Comparison of ENCODE assay signal across 28 cellular contexts in genomic region chr16:16871196-16871595, GRCh38.
DNase-seq lines count a peak whose midpoint lies in the region; ATAC-seq, FAIRE-seq and TF ChIP-seq lines count a peak whose summit lies in the region.
"Had no signal": no experiment of that assay in that cellular context is flagged by ENCODE, and none has a peak within 500 bp of the region (broad histone marks: within the 10 kb centered on the region; RNA-seq: fewer than 3 reads in every experiment).

No MANE protein-coding gene starts in this region.

- H2AK5ac ChIP-seq in H1 (ENCODE audit: low read depth, low read length): no peak overlapping the region
- H2AK5ac ChIP-seq in mesenchymal stem cell (ENCODE audit: low read length, severe bottlenecking): no peak overlapping the region

- TF ChIP-seq EP300 in H1 (IDR thresholded peaks at IDR 0.05; ENCODE audit: borderline replicate concordance in 1 of 2, low read depth in 2 of 2, low read length in 2 of 2): no peak
- no peak for TF ChIP-seq EP300 in neural cell (conservative IDR thresholded peaks at IDR 0.05; ENCODE audit: poor library complexity, severe bottlenecking)

- H3K4me1 ChIP-seq in GM23338 (ENCODE audit: insufficient read depth) (peaks cover 37% of the 10 kb centered on the region), Loucy (ENCODE audit: insufficient read depth, low read length, poor library complexity, severe bottlenecking) (no peaks in the 10 kb centered on the region), H1 (replicated peaks in 1 of 4; ENCODE audit: control insufficient read depth in 3 of 4, insufficient read depth in 4 of 4, low read length in 3 of 4) (peaks cover 6 to 16% (median 11%) of the 10 kb centered on the region in 4 experiments), mesenchymal stem cell (ENCODE audit: control insufficient read depth, insufficient read depth, low read depth, low read length) (no peaks in the 10 kb centered on the region)
- H3K4me1 ChIP-seq: Caco-2, SJSA1 had no signal

- no peaks in the 10 kb centered on the region for H3K27me3 ChIP-seq in GM23338 (ENCODE audit: insufficient read depth)
- H3K27me3 ChIP-seq in Loucy (ENCODE audit: insufficient read depth, low read length, poor library complexity, severe bottlenecking): no peaks in the 10 kb centered on the region
- no peaks in the 10 kb centered on the region for H3K27me3 ChIP-seq in H1 (replicated peaks in 1 of 4; ENCODE audit: control insufficient read depth in 3 of 4, extremely low read depth in 1 of 4, insufficient read depth in 3 of 4, low read length in 3 of 4)
- no peaks in the 10 kb centered on the region for H3K27me3 ChIP-seq in neural cell (ENCODE audit: insufficient read depth, low read depth, low read length)
- peaks cover 0 to 17% of the 10 kb centered on the region in 2 experiments for H3K27me3 ChIP-seq in mesenchymal stem cell (ENCODE audit: control insufficient read depth in 1 of 2, insufficient read depth in 1 of 2, low read length in 2 of 2)
- H3K27me3 ChIP-seq: SJSA1 had no signal

- H3K79me2 ChIP-seq in GM23338 (replicated peaks; ENCODE audit: insufficient read depth): no peaks in the 10 kb centered on the region
- H3K79me2 ChIP-seq in Loucy (ENCODE audit: insufficient read depth, low read length): no peaks in the 10 kb centered on the region
- H3K79me2 ChIP-seq in H1 (ENCODE audit: control insufficient read depth in 1 of 2, insufficient read depth in 2 of 2, low read length in 2 of 2): no peaks in the 10 kb centered on the region
- H3K79me2 ChIP-seq in neural cell (replicated peaks; ENCODE audit: insufficient read depth, low read length): no peaks in the 10 kb centered on the region

- TF ChIP-seq POLR2A in H1 (IDR thresholded peaks at IDR 0.05; ENCODE audit: control extremely low read depth in 1 of 2, low read depth in 2 of 2, low read length in 2 of 2): no peak

- DNase-seq in GM23338 (ENCODE audit: low spot score) (peak; percentile 53), H1 (ENCODE audit: low read depth in 1 of 2, low spot score in 2 of 2) (peak in 1 of 2 experiments; percentile 49), mesenchymal stem cell (no peak), mucosa of gallbladder (ENCODE audit: low spot score) (no peak)
- DNase-seq: C1 segment of cervical spinal cord; Caco-2; CD8-positive, alpha-beta T cell; DMS 273 treated with DMSO at 0.1 percent for 48 hours; DMS79; EL; GF-D8; Karpas-422; NCI-H1092 treated with DMSO at 0.1 percent for 48 hours; NCI-H1436; NCI-H187; NCI-H2081 treated with DMSO at 0.1 percent for 48 hours; NCI-H524 treated with DMSO at 0.1 percent for 48 hours; NCI-H774; Right ventricle myocardium superior; RPMI8226 had no signal

- ATAC-seq in GM23338 (peak; percentile 58), HG03432 (IDR thresholded peaks at IDR 0.05; ENCODE audit: unreplicated experiment) (no peak)
- ATAC-seq: CD8-positive, alpha-beta T cell; HepG2 had no signal

- peak; percentile 39 to 59 for TF ChIP-seq CTCF in GM23338 (conservative IDR thresholded peaks at IDR 0.05; ENCODE audit: low read depth in 2 of 2)
- peak; percentile 39 for TF ChIP-seq CTCF in Loucy (conservative IDR thresholded peaks at IDR 0.05; ENCODE audit: low read length)
- TF ChIP-seq CTCF in H1 (IDR thresholded peaks at IDR 0.05; ENCODE audit: control extremely low read depth in 1 of 3, insufficient read depth in 1 of 3, low read depth in 1 of 3, low read length in 3 of 3): peak; percentile 16 to 65 (median 45); a peak in 3 of 4 replicates
- TF ChIP-seq CTCF in neural cell (IDR thresholded peaks at IDR 0.05; ENCODE audit: poor library complexity, severe bottlenecking): peak; percentile 50

- no peak overlapping the region for H3K4me3 Mint-ChIP-seq in GM23338
- H3K4me3 Mint-ChIP-seq: CD8-positive, alpha-beta T cell had no signal

- H2BK120ac ChIP-seq in H1 (replicated peaks; ENCODE audit: low read depth, low read length) (no peak overlapping the region), mesenchymal stem cell (ENCODE audit: low read depth, low read length) (no peak overlapping the region)

- H3K79me1 ChIP-seq in H1 (ENCODE audit: low read depth, low read length) (no peaks in the 10 kb centered on the region), mesenchymal stem cell (replicated peaks; ENCODE audit: low read length, poor library complexity, severe bottlenecking) (no peaks in the 10 kb centered on the region)

- H3K4ac ChIP-seq in H1 (replicated peaks; ENCODE audit: insufficient read length, low read depth, low read length) (no peak overlapping the region), mesenchymal stem cell (ENCODE audit: low read depth in 1 of 2, low read length in 2 of 2) (no peak overlapping the region)

- no peak overlapping the region for H2BK15ac ChIP-seq in H1 (ENCODE audit: low read length)
- H2BK15ac ChIP-seq in mesenchymal stem cell (ENCODE audit: low read depth, poor library complexity, severe bottlenecking): no peak overlapping the region

- H3K4me3 ChIP-seq in GM23338 (no peak overlapping the region), Loucy (ENCODE audit: low read length, poor library complexity, severe bottlenecking) (no peak overlapping the region), H1 (ENCODE audit: extremely low read depth in 1 of 4, insufficient read depth in 2 of 4, low read depth in 3 of 4, low read length in 4 of 4) (no peak overlapping the region), neural cell (ENCODE audit: low read length) (no peak overlapping the region), mesenchymal stem cell (ENCODE audit: insufficient read depth in 1 of 2, low read depth in 1 of 2, low read length in 2 of 2) (no peak overlapping the region)
- H3K4me3 ChIP-seq: SJSA1 had no signal

- peak; percentile 48 for FAIRE-seq in H1 (lab: Jason Lieb, UNC)
- FAIRE-seq: GM12891, GM19239, H54, HepG2 had no signal

- H2AFZ ChIP-seq in GM23338 (no peak overlapping the region), Loucy (ENCODE audit: low read length) (no peak overlapping the region), H1 (ENCODE audit: low read length) (no peak overlapping the region), neural cell (ENCODE audit: low read depth, low read length) (no peak overlapping the region), mesenchymal stem cell (ENCODE audit: low read depth, low read length) (no peak overlapping the region)

- H3K9ac ChIP-seq in Loucy (ENCODE audit: low read depth, low read length, poor library complexity, severe bottlenecking) (no peak overlapping the region), H1 (replicated peaks in 1 of 4; ENCODE audit: extremely low read depth in 1 of 4, low read depth in 3 of 4, low read length in 3 of 4) (no peak overlapping the region), neural cell (ENCODE audit: low read length) (no peak overlapping the region), mesenchymal stem cell (ENCODE audit: low read length) (no peak overlapping the region)

- H3K9me3 ChIP-seq in Loucy (ENCODE audit: insufficient read depth, low read depth, low read length) (no peaks in the 10 kb centered on the region), H1 (ENCODE audit: insufficient read depth in 2 of 2, low read depth in 1 of 2, low read length in 1 of 2) (no peaks in the 10 kb centered on the region), neural cell (ENCODE audit: low read length) (no peaks in the 10 kb centered on the region), mesenchymal stem cell (ENCODE audit: control insufficient read depth, low read length) (no peaks in the 10 kb centered on the region)
- H3K9me3 ChIP-seq: Caco-2, SJSA1 had no signal

- H3K18ac ChIP-seq in H1 (ENCODE audit: extremely low read depth, low read length) (no peak overlapping the region), mesenchymal stem cell (ENCODE audit: low read depth in 1 of 2, low read length in 2 of 2) (no peak overlapping the region)

- H3K9me2 ChIP-seq in GM23338 (ENCODE audit: insufficient read depth) (peaks cover 4% of the 10 kb centered on the region; the same call in 1 of the 2 replicates), Loucy (replicated peaks; ENCODE audit: low read depth, low read length) (no peaks in the 10 kb centered on the region), neural cell (ENCODE audit: insufficient read depth, low read length) (no peaks in the 10 kb centered on the region)

- H3K56ac ChIP-seq in H1 (replicated peaks; ENCODE audit: insufficient read length, low read depth, low read length): no peak overlapping the region

- H3K14ac ChIP-seq in H1 (ENCODE audit: insufficient read length): no peak overlapping the region
- no peak overlapping the region for H3K14ac ChIP-seq in mesenchymal stem cell (ENCODE audit: low read length in 2 of 2)

- no peak overlapping the region for H4K5ac ChIP-seq in H1 (ENCODE audit: insufficient read length, low read depth, low read length)

- H4K20me1 ChIP-seq in GM23338 (replicated peaks; ENCODE audit: insufficient read depth): no peaks in the 10 kb centered on the region
- H4K20me1 ChIP-seq in Loucy (ENCODE audit: insufficient read depth, low read length, poor library complexity, severe bottlenecking): no peaks in the 10 kb centered on the region
- H4K20me1 ChIP-seq in H1 (replicated peaks in 1 of 2; ENCODE audit: control insufficient read depth in 1 of 2, insufficient read depth in 2 of 2, low read length in 2 of 2): no peaks in the 10 kb centered on the region
- H4K20me1 ChIP-seq in neural cell (ENCODE audit: insufficient read depth): no peaks in the 10 kb centered on the region

- H3K9me3 Mint-ChIP-seq in GM23338: no peaks in the 10 kb centered on the region
- H3K9me3 Mint-ChIP-seq: CD8-positive, alpha-beta T cell had no signal

- H2BK5ac ChIP-seq in H1 (ENCODE audit: low read depth, low read length): no peak overlapping the region
- no peak overlapping the region for H2BK5ac ChIP-seq in mesenchymal stem cell (ENCODE audit: low read depth, low read length, poor library complexity, severe bottlenecking)

- no peaks in the 10 kb centered on the region for H3K23me2 ChIP-seq in H1 (ENCODE audit: low read depth, low read length)

- POLR2A ChIA-PET in H1 (lab: Charles Lee; ENCODE audit: partially characterized antibody): no interaction called here

- H3K23ac ChIP-seq in H1 (ENCODE audit: insufficient read length): no peak overlapping the region
- H3K23ac ChIP-seq in mesenchymal stem cell (ENCODE audit: low read length in 2 of 2): no peak overlapping the region

- peaks cover 5% of the 10 kb centered on the region for H3K27me3 Mint-ChIP-seq in GM23338 (ENCODE audit: insufficient read depth, low read depth, poor library complexity)

- H3K36me3 Mint-ChIP-seq in GM23338 (ENCODE audit: low read depth): no peaks in the 10 kb centered on the region
- H3K36me3 Mint-ChIP-seq: CD8-positive, alpha-beta T cell had no signal

- H3K4me1 Mint-ChIP-seq in GM23338: peaks cover 36% of the 10 kb centered on the region

- H3K27ac Mint-ChIP-seq in GM23338: no peak overlapping the region
- H3K27ac Mint-ChIP-seq: CD8-positive, alpha-beta T cell had no signal

- WGBS in H1 (ENCODE audit: extremely low coverage in 1 of 2, insufficient coverage in 1 of 2, insufficient read length in 1 of 2, insufficient replicate concordance in 2 of 2, low coverage in 1 of 2, low lambda C conversion rate in 2 of 2, missing lambda C conversion rate in 1 of 2), 2 experiments: 85% methylated on average over 8 of the region's 9 CpGs; no CpG with 5 or more reads in 1 of the 2 experiments
- WGBS in mesenchymal stem cell: 77% methylated on average over 8 of the region's 9 CpGs

- CTCF ChIA-PET in H1 (lab: Charles Lee; ENCODE audit: partially characterized antibody): interaction anchor here (0.6 to 7.4 kb wide), 4 partner anchors 10 to 96 kb away, joined by 3 to 44 read pairs (median 12); no protein-coding TSS in a partner anchor

- H3K36me3 ChIP-seq in GM23338 (ENCODE audit: insufficient read depth) (no peaks in the 10 kb centered on the region), Loucy (ENCODE audit: insufficient read depth, low read length) (no peaks in the 10 kb centered on the region), H1 (ENCODE audit: control insufficient read depth in 2 of 4, insufficient read depth in 4 of 4, low read length in 3 of 4) (no peaks in the 10 kb centered on the region), neural cell (ENCODE audit: insufficient read depth, low read length) (no peaks in the 10 kb centered on the region), mesenchymal stem cell (ENCODE audit: control insufficient read depth in 1 of 2, insufficient read depth in 2 of 2, low read depth in 1 of 2, low read length in 2 of 2) (no peaks in the 10 kb centered on the region)
- H3K36me3 ChIP-seq: SJSA1 had no signal

- H4K91ac ChIP-seq in H1 (replicated peaks; ENCODE audit: insufficient read length, low read length) (no peak overlapping the region), mesenchymal stem cell (ENCODE audit: low read length) (no peak overlapping the region)

- no peak overlapping the region for H3K4me2 ChIP-seq in GM23338
- H3K4me2 ChIP-seq in Loucy (ENCODE audit: low read depth, low read length, poor library complexity, severe bottlenecking): no peak overlapping the region
- H3K4me2 ChIP-seq in H1 (ENCODE audit: insufficient read depth in 1 of 2, low read depth in 2 of 2, low read length in 2 of 2): no peak overlapping the region
- H3K4me2 ChIP-seq in neural cell (ENCODE audit: low read length): no peak overlapping the region
- no peak overlapping the region for H3K4me2 ChIP-seq in mesenchymal stem cell (ENCODE audit: low read length, poor library complexity, severe bottlenecking)

- H4K8ac ChIP-seq in H1 (ENCODE audit: extremely low read depth, insufficient read depth, low read length) (no peak overlapping the region), mesenchymal stem cell (ENCODE audit: low read length) (no peak overlapping the region)

- peak overlapping the region; percentile 28; the same call in 1 of the 2 replicates for H2BK12ac ChIP-seq in H1 (ENCODE audit: low read depth, low read length)
- H2BK12ac ChIP-seq in mesenchymal stem cell (ENCODE audit: low read length in 2 of 2): no peak overlapping the region

- H3K27ac ChIP-seq in GM23338 (ENCODE audit: low read depth): no peak overlapping the region
- no peak overlapping the region for H3K27ac ChIP-seq in H1 (ENCODE audit: low read depth, low read length)
- no peak overlapping the region for H3K27ac ChIP-seq in neural cell (ENCODE audit: low read length)
- H3K27ac ChIP-seq in mesenchymal stem cell (ENCODE audit: low read length, poor library complexity, severe bottlenecking): no peak overlapping the region
- H3K27ac ChIP-seq: SJSA1 had no signal

- TF ChIP-seq RAD21 in H1 (IDR thresholded peaks at IDR 0.05 in 1 of 2, conservative IDR thresholded peaks at IDR 0.05 in 1 of 2; ENCODE audit: low read depth in 2 of 2, low read length in 2 of 2) (peak; percentile 57 to 60; a peak in 3 of 4 replicates), neural cell (conservative IDR thresholded peaks at IDR 0.05) (peak; percentile 50)

- no peaks in the 10 kb centered on the region; the same call in 1 of the 2 replicates for H3F3A ChIP-seq in GM23338 (replicated peaks; ENCODE audit: low read depth)
- no peaks in the 10 kb centered on the region for H3F3A ChIP-seq in Loucy (ENCODE audit: low read depth)
- no peaks in the 10 kb centered on the region for H3F3A ChIP-seq in neural cell (ENCODE audit: insufficient read depth, low read length, poor library complexity, severe bottlenecking)

- no peak overlapping the region for H2BK20ac ChIP-seq in H1 (ENCODE audit: low read length)
